In the genomic region with DNA sequence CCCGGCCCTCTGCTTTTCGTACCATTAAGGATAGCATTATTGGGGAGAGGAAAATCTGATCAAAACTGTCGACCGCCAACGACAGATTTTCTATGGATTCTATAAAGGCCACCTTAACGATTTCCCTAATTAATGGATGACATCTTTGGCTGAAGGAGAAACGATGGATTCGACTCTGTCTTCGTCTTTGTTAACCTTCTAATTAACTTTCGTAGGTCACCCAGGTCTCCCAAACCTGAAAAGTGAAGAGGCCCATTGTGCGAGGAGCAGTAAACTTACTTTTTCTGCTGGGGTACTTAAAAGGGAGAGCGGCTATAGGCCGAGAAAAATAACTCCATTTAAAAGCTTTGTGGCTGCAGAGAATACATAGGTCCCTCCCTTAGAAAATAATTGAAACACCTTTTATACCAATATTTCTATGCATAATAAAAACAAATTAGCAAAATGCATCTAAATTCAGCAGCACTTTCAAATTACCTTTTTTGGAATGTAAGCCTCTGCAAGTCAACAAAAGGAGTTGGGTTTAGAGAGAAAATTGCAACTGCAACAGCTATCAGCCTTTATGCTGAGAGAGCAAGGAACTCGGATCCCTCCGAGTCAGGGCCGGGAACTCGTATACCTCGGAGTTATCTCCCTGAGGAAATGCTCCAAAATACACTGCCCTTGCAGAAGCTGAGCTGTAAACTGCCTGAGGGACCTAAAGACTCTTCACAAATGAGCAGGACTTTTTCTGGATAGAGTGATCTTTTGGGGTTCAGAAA, we compare ENCODE assay signal across 8 cellular contexts. TPM values are rescaled to one million over a fixed set of nuclear protein-coding genes. Genes with fewer than 3 reads are reported as not detected.
DNase-seq lines count a peak whose midpoint lies in the region; FAIRE-seq and TF ChIP-seq lines count a peak whose summit lies in the region.

No MANE protein-coding gene starts in this region.

- peak overlapping the region; percentile 78 for H3K9ac ChIP-seq in SK-N-MC (ENCODE audit: insufficient read length)

- TF ChIP-seq CTCF in foreskin fibroblast (IDR thresholded peaks at IDR 0.05; ENCODE audit: low read depth, low read length) (no peak), sigmoid colon (IDR thresholded peaks at IDR 0.05) (no peak)

- peak; percentile 30 for FAIRE-seq in G401.6 (lab: Jason Lieb, UNC)

- H3K9me3 ChIP-seq in SK-N-MC (ENCODE audit: low read depth, low read length) (no peaks in the 10 kb centered on the region), sigmoid colon (no peaks in the 10 kb centered on the region)

- H3K4me3 ChIP-seq in SK-N-MC (peak overlapping the region; percentile 77), foreskin fibroblast (ENCODE audit: low read depth in 1 of 2, low read length in 2 of 2) (peak overlapping the region; percentile 39 to 48), sigmoid colon (peak overlapping the region in 3 of 4 donors; percentile 48 to 54 (median 51))

- H3K27ac ChIP-seq in SK-N-MC, result peak overlapping the region; percentile 90
- peak overlapping the region; percentile 58 to 83 (median 74) for H3K27ac ChIP-seq in sigmoid colon

- TF ChIP-seq POLR2A in sigmoid colon (IDR thresholded peaks at IDR 0.05), result no peak

- no peak for TF ChIP-seq EP300 in sigmoid colon (IDR thresholded peaks at IDR 0.05)

- peaks cover 0 to 19% (median 4%) of the 10 kb centered on the region in 3 donors for H3K27me3 ChIP-seq in sigmoid colon

- intact Hi-C loops in sigmoid colon (cut with DNase I), result loop anchor here (10.0 kb wide), 1 partner anchor 130 kb away; a partner anchor contains a TSS

- H3K4me1 ChIP-seq in sigmoid colon, result peaks cover 0 to 15% (median 13%) of the 10 kb centered on the region in 4 donors

- DNase-seq in SK-N-MC (ENCODE audit: low read depth, low spot score) (no peak), foreskin fibroblast (no peak), sigmoid colon (no peak), NCI-H1436 treated with DMSO at 0.1 percent for 48 hours (lab: John Stamatoyannopoulos, UW) (no peak), GDM1 (lab: John Stamatoyannopoulos, UW) (no peak), germinal center (ENCODE audit: low spot score) (no peak), GF-D8 (lab: John Stamatoyannopoulos, UW) (no peak)

- H3K36me3 ChIP-seq in SK-N-MC (ENCODE audit: insufficient read depth, low read length), result no peaks in the 10 kb centered on the region
- no peaks in the 10 kb centered on the region for H3K36me3 ChIP-seq in sigmoid colon

- WGBS in sigmoid colon, 2 donors, result 8 to 21% methylated on average over 18 of the region's 18 CpGs

RNA-seq across cellular contexts. Expression of a gene that starts 31.4 kb away (rescaled TPM):
- not detected for total RNA-seq in sigmoid colon
- not detected for polyA plus RNA-seq in sigmoid colon

RNA-seq across cellular contexts. Expression of a gene that starts 59.9 kb away (rescaled TPM):
- 100 to 1,000 TPM in 2 of 4 donors, 10 to 100 TPM in 2; 48.9 to 267 (median 106) TPM for total RNA-seq in sigmoid colon
- polyA plus RNA-seq in sigmoid colon, result 10 to 100 TPM in 1 of 3 donors, 1 to 10 TPM in 2; 3.6 to 10.6 (median 9.5) TPM
